In genomic region chr16:69724414-69724873, GRCh38 we compare ENCODE assay signal across 12 cellular contexts. TPM values are rescaled to one million over a fixed set of nuclear protein-coding genes. Genes with fewer than 3 reads are reported as not detected.
DNase-seq lines count a peak whose midpoint lies in the region; ATAC-seq, FAIRE-seq and TF ChIP-seq lines count a peak whose summit lies in the region.
"Had no signal": no experiment of that assay in that cellular context is flagged by ENCODE, and none has a peak within 500 bp of the region (broad histone marks: within the 10 kb centered on the region; RNA-seq: fewer than 3 reads in every experiment).

No MANE protein-coding gene starts in this region.

- peaks cover 24% of the 10 kb centered on the region for H3K36me3 Mint-ChIP-seq in endodermal cell (ENCODE audit: low read depth)

- H2BK20ac ChIP-seq in IMR-90 (ENCODE audit: low read depth, low read length), result no peak overlapping the region

- no peak for TF ChIP-seq POLR2A in IMR-90 (IDR thresholded peaks at IDR 0.05; ENCODE audit: low read depth, low read length)
- TF ChIP-seq POLR2A in GM12891 (IDR thresholded peaks at IDR 0.05; ENCODE audit: low read depth, low read length), result no peak

- in situ Hi-C loops in IMR-90 (cut with MboI; ENCODE audit: low sequenced_read_pairs), result no loop called here

- no peak overlapping the region for H2BK120ac ChIP-seq in IMR-90 (ENCODE audit: low read depth, low read length)

- no peak overlapping the region for H3K4ac ChIP-seq in IMR-90 (ENCODE audit: low read depth, low read length)

- no peak overlapping the region for H2BK15ac ChIP-seq in IMR-90 (ENCODE audit: low read depth, low read length)

- peak overlapping the region in 1 of 2 experiments; percentile 15; a peak in 1 of 4 replicates for H4K8ac ChIP-seq in IMR-90 (ENCODE audit: low read depth in 2 of 2, low read length in 2 of 2)

- H3K9me3 ChIP-seq in IMR-90 (ENCODE audit: control insufficient read depth, insufficient read depth, low read length) (no peaks in the 10 kb centered on the region), endodermal cell (ENCODE audit: control insufficient read depth, low read length) (no peaks in the 10 kb centered on the region), osteoblast (ENCODE audit: low read depth, low read length) (no peaks in the 10 kb centered on the region), MM.1S (replicated peaks; ENCODE audit: insufficient read depth, low read length) (no peaks in the 10 kb centered on the region)

- no peak overlapping the region for H3K56ac ChIP-seq in IMR-90 (ENCODE audit: extremely low read depth, insufficient read depth, low read length)

- no peaks in the 10 kb centered on the region for H3K9me3 Mint-ChIP-seq in endodermal cell

- no peak overlapping the region for H2AFZ ChIP-seq in IMR-90 (replicated peaks; ENCODE audit: low read length, poor library complexity)
- no peak overlapping the region for H2AFZ ChIP-seq in osteoblast (ENCODE audit: low read length)
- no peak overlapping the region for H2AFZ ChIP-seq in MM.1S (ENCODE audit: low read length)

- H3K79me2 ChIP-seq in osteoblast (ENCODE audit: insufficient read depth, low read length) (peaks cover 63% of the 10 kb centered on the region), MM.1S (ENCODE audit: low read length) (no peaks in the 10 kb centered on the region)

- FAIRE-seq in GM12891 (lab: Jason Lieb, UNC), result no peak
- FAIRE-seq: GM18507 had no signal

- H2AK9ac ChIP-seq in IMR-90 (replicated peaks; ENCODE audit: low read depth, low read length, poor library complexity), result no peak overlapping the region

- H3K4me3 ChIP-seq in BJ (ENCODE audit: low read depth, low read length), result peak overlapping the region; percentile 51; the same call in 1 of the 2 replicates
- H3K4me3 ChIP-seq in IMR-90 (ENCODE audit: insufficient read depth, low read depth, low read length), result no peak overlapping the region
- H3K4me3 ChIP-seq in endodermal cell (ENCODE audit: low read length), result peak overlapping the region; percentile 88
- peak overlapping the region; percentile 87 for H3K4me3 ChIP-seq in osteoblast (ENCODE audit: insufficient read depth, low read length)
- no peak overlapping the region for H3K4me3 ChIP-seq in MM.1S (ENCODE audit: low read length)

- no peak for TF ChIP-seq RAD21 in IMR-90 (IDR thresholded peaks at IDR 0.05; ENCODE audit: low read length)

- no peak overlapping the region for H2BK5ac ChIP-seq in IMR-90 (ENCODE audit: low read depth, low read length, poor library complexity, severe bottlenecking)

- H4K20me1 ChIP-seq in IMR-90 (ENCODE audit: insufficient read depth, low read length), result peaks cover 34% of the 10 kb centered on the region; the same call in 1 of the 2 replicates
- peaks cover 4% of the 10 kb centered on the region for H4K20me1 ChIP-seq in osteoblast (ENCODE audit: insufficient read depth, low read length)
- no peaks in the 10 kb centered on the region for H4K20me1 ChIP-seq in MM.1S (ENCODE audit: insufficient read depth, low read length)

- H3K27me3 ChIP-seq in BJ (ENCODE audit: control insufficient read depth, insufficient read depth, low read length) (no peaks in the 10 kb centered on the region), IMR-90 (ENCODE audit: control insufficient read depth, insufficient read depth, low read length) (no peaks in the 10 kb centered on the region), endodermal cell (ENCODE audit: control insufficient read depth, insufficient read depth, low read length, poor library complexity, severe bottlenecking) (no peaks in the 10 kb centered on the region), osteoblast (ENCODE audit: insufficient read depth, low read length) (no peaks in the 10 kb centered on the region), MM.1S (replicated peaks; ENCODE audit: insufficient read depth, low read length) (no peaks in the 10 kb centered on the region)

- no peak overlapping the region for H3K27ac Mint-ChIP-seq in endodermal cell

- H3K27me3 Mint-ChIP-seq in endodermal cell (ENCODE audit: insufficient read depth), result no peaks in the 10 kb centered on the region

- H3K36me3 ChIP-seq in BJ (ENCODE audit: control insufficient read depth, insufficient read depth, low read length), result peaks cover 6% of the 10 kb centered on the region; the same call in 1 of the 2 replicates
- H3K36me3 ChIP-seq in IMR-90 (ENCODE audit: control insufficient read depth, insufficient read depth, low read length), result peaks cover 10% of the 10 kb centered on the region
- no peaks in the 10 kb centered on the region for H3K36me3 ChIP-seq in endodermal cell (ENCODE audit: control insufficient read depth, insufficient read depth, low read length)
- H3K36me3 ChIP-seq in osteoblast (ENCODE audit: insufficient read depth, low read length), result peaks cover 20% of the 10 kb centered on the region
- no peaks in the 10 kb centered on the region for H3K36me3 ChIP-seq in MM.1S (replicated peaks; ENCODE audit: insufficient read depth, low read length)

- peak overlapping the region; percentile 52 for H3K4me2 ChIP-seq in IMR-90 (ENCODE audit: low read depth, low read length)
- H3K4me2 ChIP-seq in osteoblast (ENCODE audit: insufficient read depth, low read length), result peak overlapping the region; percentile 97
- no peak overlapping the region for H3K4me2 ChIP-seq in MM.1S (ENCODE audit: low read depth, low read length)

- H3K18ac ChIP-seq in IMR-90 (ENCODE audit: low read depth, low read length), result no peak overlapping the region

- no peak overlapping the region for H3K27ac ChIP-seq in IMR-90 (ENCODE audit: insufficient read depth, low read length)
- no peak overlapping the region for H3K27ac ChIP-seq in endodermal cell (ENCODE audit: low read depth, low read length)
- peak overlapping the region; percentile 81 for H3K27ac ChIP-seq in osteoblast (ENCODE audit: low read depth, low read length)
- H3K27ac ChIP-seq in MM.1S (ENCODE audit: low read length), result no peak overlapping the region

- WGBS in IMR-90 (ENCODE audit: extremely low coverage in 2 of 2, insufficient read length in 1 of 2), 2 experiments, result 100% methylated on average over 1 of the region's 2 CpGs; no CpG with 5 or more reads in 1 of the 2 experiments
- 75 to 97% methylated on average over 2 of the region's 2 CpGs for WGBS in endodermal cell (ENCODE audit: insufficient coverage in 1 of 2, insufficient read length in 1 of 2), 2 experiments

- peaks cover 30 to 83% of the 10 kb centered on the region in 2 experiments for H3K79me1 ChIP-seq in IMR-90 (ENCODE audit: low read depth in 1 of 2, low read length in 2 of 2)

- dilution Hi-C loops in IMR-90 (cut with HindIII; ENCODE audit: low sequenced_read_pairs, unreplicated experiment), result no loop called here

- H3K4me3 Mint-ChIP-seq in endodermal cell, result peak overlapping the region; percentile 79

- DNase-seq in BJ (ENCODE audit: low read depth) (no peak), IMR-90 (no peak), endodermal cell (no peak), osteoblast (ENCODE audit: insufficient read length, low spot score, missing footprints) (no peak), AML-193 (lab: John Stamatoyannopoulos, UW) (no peak), GM12891 (ENCODE audit: insufficient read length, low spot score) (no peak), MM.1S (no peak)
- DNase-seq: DMS79; NCI-H2029; stimulated activated CD4-positive, alpha-beta T cell treated with anti-CD3 and anti-CD28 coated beads, Interleukin-1b, Interleukin-23, amount 100 ng/mL, for 48 hours had no signal

- ATAC-seq in IMR-90 (ENCODE audit: low read depth), result no peak
- ATAC-seq in GM21717 (IDR thresholded peaks at IDR 0.05; ENCODE audit: unreplicated experiment), result no peak

- POLR2A ChIA-PET in BJ (lab: Charles Lee), result interaction anchor here (0.7 kb wide), 1 partner anchor 328 kb away, joined by 3 read pairs; no protein-coding TSS in a partner anchor
- POLR2A ChIA-PET in IMR-90 (lab: Charles Lee; ENCODE audit: unreplicated experiment), result no interaction called here

- intact Hi-C loops in IMR-90 (cut with micrococcal nuclease), result no loop called here

- CTCF ChIA-PET in BJ (lab: Yijun Ruan, JAX) (interaction anchor here (0.6 to 2.7 kb wide), 5 partner anchors 9 to 328 kb away, joined by 3 to 12 read pairs (median 4); partner anchors contain the start of gene NOB1), IMR-90 (lab: Yijun Ruan, JAX) (interaction anchor here (1.2 to 1.5 kb wide), 2 partner anchors 15 to 30 kb away, joined by 3 to 5 read pairs; partner anchors contain the start of gene NOB1)

- BruUV-seq in IMR-90 (replicated peaks; lab: Mats Ljungman, UMichigan), result no TSS peak

- no peak overlapping the region; the same call in 1 of the 2 replicates for H3K9ac ChIP-seq in IMR-90 (ENCODE audit: low read depth, low read length)
- H3K9ac ChIP-seq in endodermal cell (ENCODE audit: extremely low read depth, low read length, poor library complexity, severe bottlenecking), result no peak overlapping the region
- H3K9ac ChIP-seq in MM.1S (ENCODE audit: low read length), result no peak overlapping the region

- no peak overlapping the region for H3K14ac ChIP-seq in IMR-90 (replicated peaks; ENCODE audit: low read depth, low read length)

- no peaks in the 10 kb centered on the region for H3K9me2 ChIP-seq in MM.1S (replicated peaks; ENCODE audit: insufficient read depth, low read length)

- peaks cover 26% of the 10 kb centered on the region for H3K4me1 Mint-ChIP-seq in endodermal cell

- no peak overlapping the region for H3K23ac ChIP-seq in IMR-90 (ENCODE audit: low read depth, low read length)

- H3K4me1 ChIP-seq in IMR-90 (ENCODE audit: control insufficient read depth, insufficient read depth, low read length), result peaks cover 8% of the 10 kb centered on the region; the same call in 1 of the 2 replicates
- peaks cover 2% of the 10 kb centered on the region for H3K4me1 ChIP-seq in endodermal cell (ENCODE audit: control insufficient read depth, insufficient read depth, low read length)
- peaks cover 31% of the 10 kb centered on the region for H3K4me1 ChIP-seq in osteoblast (ENCODE audit: insufficient read depth, low read length)
- peaks cover 15% of the 10 kb centered on the region for H3K4me1 ChIP-seq in MM.1S (ENCODE audit: low read length)

- H2AK5ac ChIP-seq in IMR-90 (ENCODE audit: low read depth, low read length), result no peak overlapping the region

- peaks cover 3% of the 10 kb centered on the region; the same call in 1 of the 2 replicates for H3F3A ChIP-seq in MM.1S (ENCODE audit: insufficient read depth, low read length)

- H4K5ac ChIP-seq in IMR-90 (ENCODE audit: low read depth, low read length), result no peak overlapping the region

- no peak overlapping the region for H4K91ac ChIP-seq in IMR-90 (ENCODE audit: insufficient read depth, low read depth, low read length)

- TF ChIP-seq CTCF in BJ (IDR thresholded peaks at IDR 0.05; ENCODE audit: insufficient read depth, low read depth, low read length), result no peak
- TF ChIP-seq CTCF in IMR-90 (conservative IDR thresholded peaks at IDR 0.05; ENCODE audit: low read depth, low read length), result no peak
- no peak for TF ChIP-seq CTCF in endodermal cell (conservative IDR thresholded peaks at IDR 0.05)
- TF ChIP-seq CTCF in osteoblast (IDR thresholded peaks at IDR 0.05; ENCODE audit: extremely low read depth, low read depth, low read length), result no peak
- no peak for TF ChIP-seq CTCF in MM.1S (IDR thresholded peaks at IDR 0.05; ENCODE audit: low read length)

- H3K9me1 ChIP-seq in IMR-90 (ENCODE audit: insufficient read depth, low read length), result 0 out of 2 replicates have a peak, but pooled peaks cover 8% of the 10 kb centered on the region

RNA-seq across cellular contexts. Expression of gene NQO1, which starts 1.9 kb away (rescaled TPM):
- polyA plus RNA-seq in BJ (2011; rRNA removed) (706 and 731 TPM in 2 replicates), IMR-90 (2012; rRNA removed) (266 and 304 TPM in 2 replicates)
- 123 and 176 TPM in 2 replicates for polyA minus RNA-seq in BJ (2011; rRNA and poly(A)+ RNA removed)
- total RNA-seq in IMR-90 (2012; rRNA removed) (404 and 426 TPM in 2 replicates), endodermal cell (100 to 1,000 TPM; 126 to 141 TPM), osteoblast (327 TPM in 2 replicates)
- 178 and 231 TPM in 2 replicates for polyA plus RNA-seq in IMR-90 (2012; cell fraction: cytosol; rRNA removed)
- polyA plus RNA-seq in IMR-90 (2012; cell fraction: nucleus; rRNA removed; ENCODE audit: low replicate concordance), result 57.1 and 94.2 TPM in 2 replicates
- polyA plus RNA-seq in endodermal cell (2013, experiment 1 of 2), result 34.1 TPM
- 43.1 TPM for polyA plus RNA-seq in endodermal cell (2013, experiment 2 of 2)
- polyA plus RNA-seq in GM12891 (2012; ENCODE audit: low read depth, missing spikeins), result 31.9 TPM

RNA-seq across cellular contexts. Expression of gene NOB1, which starts 30.3 kb away (rescaled TPM):
- 64.3 and 73.1 TPM in 2 replicates for polyA plus RNA-seq in BJ (2011; rRNA removed)
- 57.7 and 81.8 TPM in 2 replicates for polyA minus RNA-seq in BJ (2011; rRNA and poly(A)+ RNA removed)
- total RNA-seq in IMR-90 (2012; rRNA removed), result 36.4 and 47.0 TPM in 2 replicates
- polyA plus RNA-seq in IMR-90 (2012; rRNA removed), result 58.1 and 63.2 TPM in 2 replicates
- 57.9 and 67.8 TPM in 2 replicates for polyA plus RNA-seq in IMR-90 (2012; cell fraction: cytosol; rRNA removed)
- 25.7 and 35.4 TPM in 2 replicates for polyA plus RNA-seq in IMR-90 (2012; cell fraction: nucleus; rRNA removed; ENCODE audit: low replicate concordance)
- 10 to 100 TPM; 53.1 to 53.4 TPM for total RNA-seq in endodermal cell
- 60.9 TPM for polyA plus RNA-seq in endodermal cell (2013, experiment 1 of 2)
- 51.8 TPM for polyA plus RNA-seq in endodermal cell (2013, experiment 2 of 2)
- 35.5 and 36.2 TPM in 2 replicates for total RNA-seq in osteoblast
- 107 TPM for polyA plus RNA-seq in GM12891 (2012; ENCODE audit: low read depth, missing spikeins)

RNA-seq across cellular contexts. Expression of gene WWP2, which starts 37.7 kb away (rescaled TPM):
- polyA plus RNA-seq in BJ (2011; rRNA removed) (9.4 and 16.8 TPM in 2 replicates), IMR-90 (2012; rRNA removed) (11.8 and 13.7 TPM in 2 replicates)
- polyA minus RNA-seq in BJ (2011; rRNA and poly(A)+ RNA removed), result 15.1 and 29.8 TPM in 2 replicates
- total RNA-seq in IMR-90 (2012; rRNA removed) (12.7 and 14.4 TPM in 2 replicates), endodermal cell (10 to 100 TPM; 42.3 to 50.0 TPM), osteoblast (43.3 and 46.7 TPM in 2 replicates)
- polyA plus RNA-seq in IMR-90 (2012; cell fraction: cytosol; rRNA removed), result 6.5 and 8.4 TPM in 2 replicates
- polyA plus RNA-seq in IMR-90 (2012; cell fraction: nucleus; rRNA removed; ENCODE audit: low replicate concordance), result 32.2 and 32.7 TPM in 2 replicates
- polyA plus RNA-seq in endodermal cell (2013, experiment 1 of 2), result 23.3 TPM
- polyA plus RNA-seq in endodermal cell (2013, experiment 2 of 2), result 20.7 TPM
- polyA plus RNA-seq in GM12891 (2012; ENCODE audit: low read depth, missing spikeins), result 14.8 TPM

Comparison
In these comparisons a context has a peak if more than half of its experiments do, and no peak if none do; other contexts are left out.
1. H3K4me3 ChIP-seq: peak in BJ (single experiment), endodermal cell (single experiment) and osteoblast (single experiment); none in IMR-90 (single experiment) and MM.1S (single experiment).